8 cellular contexts compared by ENCODE assay signal in genomic region chr2:74391209-74391579, GRCh38. TPM values are rescaled to one million over a fixed set of nuclear protein-coding genes. Genes with fewer than 3 reads are reported as not detected.
DNase-seq lines count a peak whose midpoint lies in the region; ATAC-seq lines count a peak whose summit lies in the region.

No MANE protein-coding gene starts in this region.

- H3K27me3 Mint-ChIP-seq in IgD-negative memory B cell (peaks cover 3% of the 10 kb centered on the region), immature natural killer cell (ENCODE audit: low read depth in 3 of 3) (peaks cover 0 to 10% (median 7%) of the 10 kb centered on the region in 3 donors)

- H3K27ac Mint-ChIP-seq in IgD-negative memory B cell (peak overlapping the region; percentile 96 to 100 (median 100)), immature natural killer cell (peak overlapping the region; percentile 79 to 99 (median 92))

- H3K4me3 Mint-ChIP-seq in IgD-negative memory B cell: peak overlapping the region in 3 of 4 donors; percentile 97 to 100 (median 99)
- peak overlapping the region in 4 of 5 donors; percentile 94 to 97 (median 96) for H3K4me3 Mint-ChIP-seq in immature natural killer cell

- H3K4me1 Mint-ChIP-seq in IgD-negative memory B cell (peaks cover 4 to 11% (median 7%) of the 10 kb centered on the region in 3 donors), immature natural killer cell (peaks cover 0 to 16% of the 10 kb centered on the region in 2 donors)

- no peaks in the 10 kb centered on the region for H3K36me3 Mint-ChIP-seq in IgD-negative memory B cell
- H3K36me3 Mint-ChIP-seq in immature natural killer cell: no peaks in the 10 kb centered on the region

- DNase-seq in AG08395 (ENCODE audit: low spot score) (peak; percentile 56), amniotic epithelial cell (ENCODE audit: low read depth) (peak; percentile 67), immature natural killer cell (no peak)
- no peak for DNase-seq in stimulated activated naive CD8-positive, alpha-beta T cell treated with anti-CD3 and anti-CD28 coated beads, Interleukin-15, Interleukin-2, amounts not matched to agents 100 U/mL and 50 U/mL, for 24 hours
- no peak for DNase-seq in NK-92 treated with Interleukin-12 subunit alpha and Interleukin-12 subunit beta, amount 100 ng/mL, for 24 hours (lab: John Stamatoyannopoulos, UW)

- peak; percentile 9 for ATAC-seq in GM18870 (IDR thresholded peaks at IDR 0.05; ENCODE audit: unreplicated experiment)
- ATAC-seq in stimulated activated naive CD8-positive, alpha-beta T cell treated with anti-CD3 and anti-CD28 coated beads, Interleukin-15, Interleukin-2, amounts not matched to agents 100 U/mL and 50 U/mL, for 24 hours: peak; percentile 24
- no peak for ATAC-seq in HG03457 (IDR thresholded peaks at IDR 0.05; ENCODE audit: unreplicated experiment)

- H3K9me3 Mint-ChIP-seq in IgD-negative memory B cell (no peaks in the 10 kb centered on the region), immature natural killer cell (no peaks in the 10 kb centered on the region)

RNA-seq across cellular contexts. Expression of gene DCTN1, which starts 11.1 kb away (rescaled TPM):
- 71.4 TPM for polyA plus RNA-seq in IgD-negative memory B cell
- polyA plus RNA-seq in immature natural killer cell: 100 to 1,000 TPM in 1 of 3 donors, 10 to 100 TPM in 2; 38.0 to 106 (median 50.9) TPM

RNA-seq across cellular contexts. Expression of gene C2orf81, which starts 30.2 kb away (rescaled TPM):
- polyA plus RNA-seq in IgD-negative memory B cell (5.6 TPM), immature natural killer cell (1 to 10 TPM in 2 of 3 donors, not detected in 1; 1.6 TPM)

RNA-seq across cellular contexts. Expression of gene WDR54, which starts 30.3 kb away (rescaled TPM):
- polyA plus RNA-seq in IgD-negative memory B cell (39.0 TPM), immature natural killer cell (10 to 100 TPM; 38.0 to 94.8 (median 47.7) TPM)

RNA-seq across cellular contexts. Expression of gene SLC4A5, which starts 48.0 kb away (rescaled TPM):
- polyA plus RNA-seq in IgD-negative memory B cell (1.2 TPM), immature natural killer cell (not detected)

RNA-seq across cellular contexts. Expression of gene RTKN, which starts 50.5 kb away (rescaled TPM):
- polyA plus RNA-seq in IgD-negative memory B cell (0.88 TPM), immature natural killer cell (10 to 100 TPM in 1 of 3 donors, 1 to 10 TPM in 2; 5.8 to 10.8 (median 8.4) TPM)

Comparison
In these comparisons a context has a peak if more than half of its experiments do, and no peak if none do; other contexts are left out.
1. DNase-seq: peak in AG08395 (single experiment) and amniotic epithelial cell (single experiment); none in immature natural killer cell (0 of 3), stimulated activated naive CD8-positive, alpha-beta T cell treated with anti-CD3 and anti-CD28 coated beads, Interleukin-15, Interleukin-2, amounts not matched to agents 100 U/mL and 50 U/mL, for 24 hours (single experiment) and NK-92 treated with Interleukin-12 subunit alpha and Interleukin-12 subunit beta, amount 100 ng/mL, for 24 hours (single experiment).